ENCODE assay signal across 18 cellular contexts in the genomic region with DNA sequence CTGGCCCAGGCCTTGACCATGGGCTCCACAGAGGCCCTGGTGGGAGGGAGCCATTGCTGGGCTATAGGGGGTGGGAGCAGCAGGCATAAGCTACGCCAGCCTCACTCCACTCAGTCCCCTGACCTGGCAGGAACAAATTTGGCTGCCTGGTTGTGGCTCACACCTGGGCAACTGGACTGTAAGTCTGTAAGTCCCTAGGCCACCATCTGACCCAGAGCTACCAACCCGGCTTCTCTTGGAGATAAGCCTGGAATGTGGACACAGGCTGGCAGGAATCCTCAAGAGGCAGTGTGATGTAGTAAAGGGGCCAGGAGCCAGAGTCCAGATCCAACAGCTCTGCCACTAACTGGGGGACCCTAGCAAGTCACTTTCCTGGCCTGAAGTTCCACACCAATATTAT. TPM values are rescaled to one million over a fixed set of nuclear protein-coding genes. Genes with fewer than 3 reads are reported as not detected.
DNase-seq lines count a peak whose midpoint lies in the region; ATAC-seq and TF ChIP-seq lines count a peak whose summit lies in the region.
"Had no signal": no experiment of that assay in that cellular context is flagged by ENCODE, and none has a peak within 500 bp of the region (broad histone marks: within the 10 kb centered on the region; RNA-seq: fewer than 3 reads in every experiment).

No MANE protein-coding gene starts in this region.

- DNase-seq in activated CD8-positive, alpha-beta T cell treated with anti-CD3 and anti-CD28 coated beads, Interleukin-2, amount 10 ng/mL, durations not matched to agents 7 days and 5 days = no peak
- no peak for DNase-seq in activated CD8-positive, alpha-beta T cell treated with anti-CD3 and anti-CD28 coated beads for 36 hours
- no peak for DNase-seq in coronary artery (ENCODE audit: low spot score)
- no peak for DNase-seq in right cardiac atrium
- no peak for DNase-seq in upper lobe of right lung
- DNase-seq in DMS53 (lab: John Stamatoyannopoulos, UW) = no peak
- no peak for DNase-seq in SW 1271 (lab: John Stamatoyannopoulos, UW)
- DNase-seq: DMS 273 treated with DMSO at 0.1 percent for 48 hours, H9, NCI-H1436 treated with DMSO at 0.1 percent for 48 hours, NCI-H2081 treated with DMSO at 0.1 percent for 48 hours, NCI-H510A, NCI-H774, PC-3 had no signal

- peaks cover 10% of the 10 kb centered on the region for H3K36me3 Mint-ChIP-seq in activated CD8-positive, alpha-beta T cell treated with anti-CD3 and anti-CD28 coated beads, Interleukin-2, amount 10 ng/mL, durations not matched to agents 7 days and 5 days (ENCODE audit: low read depth)
- no peaks in the 10 kb centered on the region for H3K36me3 Mint-ChIP-seq in activated CD8-positive, alpha-beta T cell treated with anti-CD3 and anti-CD28 coated beads for 36 hours (ENCODE audit: low read depth)

- H3K36me3 ChIP-seq in upper lobe of right lung = peaks cover 6% of the 10 kb centered on the region
- H3K36me3 ChIP-seq: SJSA1 had no signal

- CTCF ChIA-PET in activated CD8-positive, alpha-beta T cell treated with anti-CD3 and anti-CD28 coated beads, Interleukin-2, amount 10 ng/mL, durations not matched to agents 7 days and 5 days (lab: Charles Lee) = interaction anchor here (1.7 to 5.1 kb wide), 4 partner anchors 10 to 110 kb away, joined by 4 to 22 read pairs (median 16); a partner anchor contains a TSS
- CTCF ChIA-PET in activated CD8-positive, alpha-beta T cell treated with anti-CD3 and anti-CD28 coated beads for 36 hours (lab: Charles Lee) = interaction anchor here (0.8 to 3.0 kb wide), 3 partner anchors 9 to 13 kb away, joined by 3 to 13 read pairs (median 13); a partner anchor contains a TSS

- H3K4me3 ChIP-seq in coronary artery (no peak overlapping the region), right cardiac atrium (ENCODE audit: low read length) (no peak overlapping the region), upper lobe of right lung (no peak overlapping the region)
- H3K4me3 ChIP-seq: SJSA1 had no signal

- no peaks in the 10 kb centered on the region for H3K9me3 Mint-ChIP-seq in activated CD8-positive, alpha-beta T cell treated with anti-CD3 and anti-CD28 coated beads, Interleukin-2, amount 10 ng/mL, durations not matched to agents 7 days and 5 days (ENCODE audit: insufficient read depth)
- no peaks in the 10 kb centered on the region for H3K9me3 Mint-ChIP-seq in activated CD8-positive, alpha-beta T cell treated with anti-CD3 and anti-CD28 coated beads for 36 hours
- H3K9me3 Mint-ChIP-seq: H9 had no signal

- no peak overlapping the region for H3K4me3 Mint-ChIP-seq in activated CD8-positive, alpha-beta T cell treated with anti-CD3 and anti-CD28 coated beads, Interleukin-2, amount 10 ng/mL, durations not matched to agents 7 days and 5 days
- H3K4me3 Mint-ChIP-seq in activated CD8-positive, alpha-beta T cell treated with anti-CD3 and anti-CD28 coated beads for 36 hours = no peak overlapping the region
- H3K4me3 Mint-ChIP-seq: H9 had no signal

- peaks cover 34% of the 10 kb centered on the region for H3K4me1 Mint-ChIP-seq in activated CD8-positive, alpha-beta T cell treated with anti-CD3 and anti-CD28 coated beads, Interleukin-2, amount 10 ng/mL, durations not matched to agents 7 days and 5 days (ENCODE audit: low read depth)
- H3K4me1 Mint-ChIP-seq in activated CD8-positive, alpha-beta T cell treated with anti-CD3 and anti-CD28 coated beads for 36 hours (ENCODE audit: low read depth) = peaks cover 14% of the 10 kb centered on the region

- H3K27me3 ChIP-seq in right cardiac atrium (ENCODE audit: control insufficient read depth, insufficient read depth) = no peaks in the 10 kb centered on the region
- no peaks in the 10 kb centered on the region for H3K27me3 ChIP-seq in upper lobe of right lung
- H3K27me3 ChIP-seq: SJSA1 had no signal

- no peaks in the 10 kb centered on the region for H3K27me3 Mint-ChIP-seq in activated CD8-positive, alpha-beta T cell treated with anti-CD3 and anti-CD28 coated beads, Interleukin-2, amount 10 ng/mL, durations not matched to agents 7 days and 5 days (ENCODE audit: low read depth)
- H3K27me3 Mint-ChIP-seq in activated CD8-positive, alpha-beta T cell treated with anti-CD3 and anti-CD28 coated beads for 36 hours = no peaks in the 10 kb centered on the region

- no peak for TF ChIP-seq CTCF in activated CD8-positive, alpha-beta T cell treated with anti-CD3 and anti-CD28 coated beads for 36 hours (IDR thresholded peaks at IDR 0.05)
- no peak for TF ChIP-seq CTCF in coronary artery (IDR thresholded peaks at IDR 0.05)
- TF ChIP-seq CTCF in upper lobe of right lung (IDR thresholded peaks at IDR 0.05) = no peak

- H3K4me1 ChIP-seq in right cardiac atrium (ENCODE audit: control insufficient read depth, insufficient read depth, low read length) = peaks cover 2% of the 10 kb centered on the region
- peaks cover 12% of the 10 kb centered on the region for H3K4me1 ChIP-seq in upper lobe of right lung
- H3K4me1 ChIP-seq: SJSA1 had no signal

- POLR2A ChIA-PET in activated CD8-positive, alpha-beta T cell treated with anti-CD3 and anti-CD28 coated beads, Interleukin-2, amount 10 ng/mL, durations not matched to agents 7 days and 5 days (lab: Charles Lee) = interaction anchor here (0.7 to 2.4 kb wide), 2 partner anchors 13 to 28 kb away, joined by 3 to 6 read pairs; no protein-coding TSS in a partner anchor
- POLR2A ChIA-PET in activated CD8-positive, alpha-beta T cell treated with anti-CD3 and anti-CD28 coated beads for 36 hours (lab: Charles Lee) = interaction anchor here (0.8 kb wide), 1 partner anchor 10 kb away, joined by 3 read pairs; no protein-coding TSS in a partner anchor

- peak overlapping the region; percentile 61 for H3K27ac Mint-ChIP-seq in activated CD8-positive, alpha-beta T cell treated with anti-CD3 and anti-CD28 coated beads, Interleukin-2, amount 10 ng/mL, durations not matched to agents 7 days and 5 days
- H3K27ac Mint-ChIP-seq in activated CD8-positive, alpha-beta T cell treated with anti-CD3 and anti-CD28 coated beads for 36 hours = no peak overlapping the region
- H3K27ac Mint-ChIP-seq: H9 had no signal

- H3K9me3 ChIP-seq in right cardiac atrium (ENCODE audit: control insufficient read depth, low read length) = no peaks in the 10 kb centered on the region
- H3K9me3 ChIP-seq in upper lobe of right lung = no peaks in the 10 kb centered on the region
- H3K9me3 ChIP-seq: SJSA1 had no signal

- 77% methylated on average over 2 of the region's 2 CpGs for WGBS in right cardiac atrium

- peak overlapping the region; percentile 41 to 50 for H3K27ac ChIP-seq in coronary artery
- H3K27ac ChIP-seq in right cardiac atrium (ENCODE audit: low read length) = no peak overlapping the region
- H3K27ac ChIP-seq in upper lobe of right lung = no peak overlapping the region
- H3K27ac ChIP-seq: 22Rv1, RWPE1, SJSA1 had no signal

- ATAC-seq in activated CD8-positive, alpha-beta T cell treated with anti-CD3 and anti-CD28 coated beads, Interleukin-2, amount 10 ng/mL, durations not matched to agents 7 days and 5 days = no peak
- no peak for ATAC-seq in activated CD8-positive, alpha-beta T cell treated with anti-CD3 and anti-CD28 coated beads for 36 hours
- peak; percentile 12 to 22 for ATAC-seq in right cardiac atrium
- peak; percentile 62 for ATAC-seq in upper lobe of right lung
- no peak for ATAC-seq in HG03175 (IDR thresholded peaks at IDR 0.05; ENCODE audit: unreplicated experiment)
- ATAC-seq: PC-3 had no signal

- intact Hi-C loops in activated CD8-positive, alpha-beta T cell treated with anti-CD3 and anti-CD28 coated beads for 36 hours (cut with micrococcal nuclease) = no loop called here
- intact Hi-C loops in right cardiac atrium (cut with DNase I) (no loop called here), upper lobe of right lung (cut with DNase I) (no loop called here)

RNA-seq across cellular contexts. Expression of a gene that starts 11.4 kb away (rescaled TPM):
- total RNA-seq in activated CD8-positive, alpha-beta T cell treated with anti-CD3 and anti-CD28 coated beads, Interleukin-2, amount 10 ng/mL, durations not matched to agents 7 days and 5 days = 10 to 100 TPM in 1 of 2 experiments, 1 to 10 TPM in 1; 9.2 to 10.3 TPM
- total RNA-seq in activated CD8-positive, alpha-beta T cell treated with anti-CD3 and anti-CD28 coated beads for 36 hours = 1 to 10 TPM; 4.2 to 4.7 TPM
- total RNA-seq in right cardiac atrium (1 to 10 TPM; 3.3 to 6.4 (median 6.0) TPM), upper lobe of right lung (144 TPM)
- 1.4 TPM for polyA plus RNA-seq in right cardiac atrium
- total RNA-seq: H9 had no signal

RNA-seq across cellular contexts. Expression of a gene that starts 56.7 kb away (rescaled TPM):
- total RNA-seq in activated CD8-positive, alpha-beta T cell treated with anti-CD3 and anti-CD28 coated beads, Interleukin-2, amount 10 ng/mL, durations not matched to agents 7 days and 5 days = 100 to 1,000 TPM; 271 to 274 TPM
- 100 to 1,000 TPM; 128 to 134 TPM for total RNA-seq in activated CD8-positive, alpha-beta T cell treated with anti-CD3 and anti-CD28 coated beads for 36 hours
- 10 to 100 TPM; 36.5 to 74.7 (median 52.4) TPM for total RNA-seq in right cardiac atrium
- 41.1 TPM for polyA plus RNA-seq in right cardiac atrium
- total RNA-seq in upper lobe of right lung = 181 TPM

Comparison
In these comparisons a context has a peak if more than half of its experiments do, and no peak if none do; other contexts are left out.
1. ATAC-seq: peak in right cardiac atrium (2 of 2) and upper lobe of right lung (single experiment); none in activated CD8-positive, alpha-beta T cell treated with anti-CD3 and anti-CD28 coated beads, Interleukin-2, amount 10 ng/mL, durations not matched to agents 7 days and 5 days (single experiment), activated CD8-positive, alpha-beta T cell treated with anti-CD3 and anti-CD28 coated beads for 36 hours (single experiment) and HG03175 (single experiment).
2. H3K27ac ChIP-seq: peak in coronary artery (2 of 2); none in right cardiac atrium (single experiment) and upper lobe of right lung (single experiment).
3. RNA of a gene that starts 11.4 kb away (total RNA-seq): 144 TPM in upper lobe of right lung (single experiment); 9.2 to 10.3 TPM in activated CD8-positive, alpha-beta T cell treated with anti-CD3 and anti-CD28 coated beads, Interleukin-2, amount 10 ng/mL, durations not matched to agents 7 days and 5 days, 3.3 to 6.4 TPM in right cardiac atrium and 4.2 to 4.7 TPM in activated CD8-positive, alpha-beta T cell treated with anti-CD3 and anti-CD28 coated beads for 36 hours; every median in the first group is over 10 times any median in the second.